In genomic region chr17:2218426-2218825, GRCh38 we compare ENCODE assay signal across 13 cellular contexts.
DNase-seq lines count a peak whose midpoint lies in the region; ATAC-seq and TF ChIP-seq lines count a peak whose summit lies in the region.
"Had no signal": no experiment of that assay in that cellular context is flagged by ENCODE, and none has a peak within 500 bp of the region (broad histone marks: within the 10 kb centered on the region; RNA-seq: fewer than 3 reads in every experiment).

No MANE protein-coding gene starts in this region.

- 77 to 81% methylated on average over 8 of the region's 8 CpGs for WGBS in aorta, 2 donors

- H3K27ac Mint-ChIP-seq in CD8-positive, alpha-beta T cell: peak overlapping the region; percentile 46

- no peak for TF ChIP-seq CTCF in CD8-positive, alpha-beta T cell (IDR thresholded peaks at IDR 0.05)
- no peak for TF ChIP-seq CTCF in PC-3 (conservative IDR thresholded peaks at IDR 0.05; ENCODE audit: low read depth, low read length)

- H3K27me3 ChIP-seq in BLaER1 (no peaks in the 10 kb centered on the region), PC-3 (ENCODE audit: low read length) (no peaks in the 10 kb centered on the region), aorta (ENCODE audit: control insufficient read depth in 1 of 2, insufficient read depth in 2 of 2, low read length in 1 of 2) (no peaks in the 10 kb centered on the region)
- H3K27me3 ChIP-seq in CD8-positive, alpha-beta T cell (ENCODE audit: insufficient read depth, low read length): no peaks in the 10 kb centered on the region
- H3K27me3 ChIP-seq: adrenal gland, pancreas had no signal

- no peak for ATAC-seq in CD8-positive, alpha-beta T cell
- ATAC-seq in PC-3 (no peak; the same call in 1 of the 2 replicates), esophagus mucosa (peak; percentile 99), aorta (ENCODE audit: low FRiP score) (no peak), sciatic nerve (no peak)
- ATAC-seq: pancreas had no signal

- H3K9me3 Mint-ChIP-seq in CD8-positive, alpha-beta T cell: no peaks in the 10 kb centered on the region

- CTCF ChIA-PET in CD8-positive, alpha-beta T cell (lab: Charles Lee): interaction anchor here (0.9 kb wide), 1 partner anchor 159 kb away, joined by 4 read pairs; no protein-coding TSS in a partner anchor
- CTCF ChIA-PET in PC-3 (lab: Charles Lee): no interaction called here

- no peaks in the 10 kb centered on the region for H3F3A ChIP-seq in PC-3 (ENCODE audit: low read length, unreplicated experiment)

- H3K4me3 ChIP-seq in BLaER1 (no peak overlapping the region), PC-3 (ENCODE audit: low read length) (no peak overlapping the region), aorta (ENCODE audit: low read length in 2 of 2) (no peak overlapping the region)
- H3K4me3 ChIP-seq in CD8-positive, alpha-beta T cell (ENCODE audit: low read depth, low read length): no peak overlapping the region
- H3K4me3 ChIP-seq: adrenal gland, pancreas had no signal

- H3K9ac ChIP-seq in BLaER1 (no peak overlapping the region), PC-3 (ENCODE audit: low read length) (no peak overlapping the region)

- DNase-seq in CD8-positive, alpha-beta T cell: no peak
- DNase-seq in PC-3 (peak; percentile 76), NOMO-1 treated with dmso at 0.1 percent for 144 hours (lab: John Stamatoyannopoulos, UW; ENCODE audit: unreplicated experiment) (no peak), aorta (no peak), sciatic nerve (ENCODE audit: low spot score) (no peak), COLO829 (ENCODE audit: low spot score) (no peak)
- DNase-seq: DND-41, glutamatergic neuron, NCI-H1092 treated with DMSO at 0.1 percent for 48 hours, pancreas had no signal

- H3K36me3 ChIP-seq in BLaER1: peaks cover 26% of the 10 kb centered on the region
- no peaks in the 10 kb centered on the region for H3K36me3 ChIP-seq in CD8-positive, alpha-beta T cell (ENCODE audit: insufficient read depth, low read length)
- no peaks in the 10 kb centered on the region for H3K36me3 ChIP-seq in PC-3 (ENCODE audit: low read depth, low read length)
- no peaks in the 10 kb centered on the region for H3K36me3 ChIP-seq in aorta (ENCODE audit: control insufficient read depth in 1 of 2, insufficient read depth in 2 of 2, low read length in 1 of 2)
- H3K36me3 ChIP-seq: adrenal gland, pancreas had no signal

- no peak overlapping the region for H3K4me3 Mint-ChIP-seq in CD8-positive, alpha-beta T cell

- H3K27ac ChIP-seq in BLaER1: no peak overlapping the region
- no peak overlapping the region for H3K27ac ChIP-seq in CD8-positive, alpha-beta T cell (ENCODE audit: low read depth, low read length)
- no peak overlapping the region for H3K27ac ChIP-seq in PC-3 (ENCODE audit: low read length)
- H3K27ac ChIP-seq in aorta (ENCODE audit: low read depth in 1 of 2, low read length in 2 of 2): no peak overlapping the region
- H3K27ac ChIP-seq: adrenal gland, pancreas had no signal

- intact Hi-C loops in CD8-positive, alpha-beta T cell (cut with DNase I, micrococcal nuclease): loop anchor here in 1 of 2 experiments (5.0 kb wide), 1 partner anchor 81 kb away; no protein-coding TSS in a partner anchor
- intact Hi-C loops in PC-3 (cut with micrococcal nuclease): no loop called here
- intact Hi-C loops in aorta (cut with DNase I): no loop called here
- intact Hi-C loops in sciatic nerve (cut with DNase I): no loop called here

- H4K20me1 ChIP-seq in BLaER1 (peaks cover 7% of the 10 kb centered on the region; the same call in 1 of the 2 replicates), PC-3 (ENCODE audit: low read length) (no peaks in the 10 kb centered on the region)

- POLR2A ChIA-PET in CD8-positive, alpha-beta T cell (lab: Charles Lee): interaction anchor here (1.0 kb wide), 1 partner anchor 26 kb away, joined by 3 read pairs; no protein-coding TSS in a partner anchor
- POLR2A ChIA-PET in PC-3 (lab: Charles Lee; ENCODE audit: unreplicated experiment): no interaction called here

- no peaks in the 10 kb centered on the region for H3K27me3 Mint-ChIP-seq in CD8-positive, alpha-beta T cell (ENCODE audit: low read depth)

- peaks cover 60% of the 10 kb centered on the region for H3K4me1 Mint-ChIP-seq in CD8-positive, alpha-beta T cell (ENCODE audit: low read depth)

- BruUV-seq in PC-3 (replicated peaks; lab: Mats Ljungman, UMichigan): no TSS peak

- H3K9me2 ChIP-seq in PC-3 (replicated peaks; ENCODE audit: low read length): no peaks in the 10 kb centered on the region

- no peaks in the 10 kb centered on the region for H3K79me2 ChIP-seq in PC-3 (ENCODE audit: low read length)

- peaks cover 80% of the 10 kb centered on the region for H3K4me1 ChIP-seq in BLaER1
- H3K4me1 ChIP-seq in CD8-positive, alpha-beta T cell (ENCODE audit: insufficient read depth, low read length): peaks cover 40% of the 10 kb centered on the region
- peaks cover 3% of the 10 kb centered on the region for H3K4me1 ChIP-seq in PC-3 (ENCODE audit: insufficient read depth, low read length)
- H3K4me1 ChIP-seq in aorta (ENCODE audit: control insufficient read depth in 1 of 2, insufficient read depth in 2 of 2, low read length in 2 of 2): peaks cover 3 to 11% of the 10 kb centered on the region in 2 donors

- peaks cover 20% of the 10 kb centered on the region for H3K36me3 Mint-ChIP-seq in CD8-positive, alpha-beta T cell

- H3K9me3 ChIP-seq in BLaER1 (peaks cover 6% of the 10 kb centered on the region; the same call in 1 of the 2 replicates), PC-3 (ENCODE audit: low read length) (no peaks in the 10 kb centered on the region), aorta (ENCODE audit: control insufficient read depth, low read length) (no peaks in the 10 kb centered on the region)
- H3K9me3 ChIP-seq in CD8-positive, alpha-beta T cell (ENCODE audit: low read length): no peaks in the 10 kb centered on the region
- H3K9me3 ChIP-seq: adrenal gland, pancreas had no signal

- H2AFZ ChIP-seq in PC-3 (ENCODE audit: low read length): no peak overlapping the region

- H3K4me2 ChIP-seq in BLaER1 (peak overlapping the region; percentile 48), PC-3 (ENCODE audit: low read length) (no peak overlapping the region)
